In the genomic region with DNA sequence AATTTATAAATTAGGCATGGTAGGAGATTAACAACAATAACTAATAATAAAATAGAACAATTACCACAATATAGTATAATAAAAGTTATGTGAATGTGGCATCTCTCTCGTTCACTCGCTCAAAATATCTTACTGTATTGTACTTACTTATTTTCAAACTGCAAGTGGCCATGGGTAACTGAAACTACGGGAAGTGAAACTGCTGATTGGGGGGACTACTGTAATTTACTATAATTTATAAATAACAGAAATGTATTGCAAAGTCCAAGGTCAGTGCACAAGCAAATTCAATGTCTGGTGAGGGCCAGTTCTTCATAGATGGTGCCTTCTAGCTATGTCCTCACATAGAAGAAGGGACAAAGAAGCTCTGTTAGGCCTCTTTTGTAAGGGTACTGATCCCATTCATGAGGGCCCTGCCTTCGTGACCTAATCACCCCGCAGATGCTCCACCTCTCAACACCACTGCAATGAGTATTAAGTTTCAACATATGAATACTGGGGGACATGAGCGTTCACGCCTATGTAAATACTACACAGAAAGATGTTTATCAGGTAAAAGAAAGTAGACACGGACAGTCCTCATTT, we compare ENCODE assay signal across 16 cellular contexts. TPM values are rescaled to one million over a fixed set of nuclear protein-coding genes. Genes with fewer than 3 reads are reported as not detected.
"Had no signal": no experiment of that assay in that cellular context is flagged by ENCODE, and none has a peak within 500 bp of the region (broad histone marks: within the 10 kb centered on the region; RNA-seq: fewer than 3 reads in every experiment).

No MANE protein-coding gene starts in this region.

- DNase-seq: activated CD4-positive, alpha-beta memory T cell treated with anti-CD3 and anti-CD28 coated beads, Interleukin-2, amount 10 ng/mL, durations not matched to agents 7 days and 5 days; activated CD4-positive, alpha-beta T cell treated with anti-CD3 and anti-CD28 coated beads for 4 hours; activated effector memory CD4-positive, alpha-beta T cell treated with anti-CD3 and anti-CD28 coated beads, Interleukin-2, amount 50 U/mL, for 16 hours; activated T-cell treated with anti-CD3 and anti-CD28 coated beads, Interleukin-2, amount 50 U/mL, for 48 hours; right lobe of liver; spleen; stimulated activated naive CD8-positive, alpha-beta T cell treated with anti-CD3 and anti-CD28 coated beads, Interleukin-15, amount 100 ng/mL, for 72 hours; upper lobe of right lung had no signal

- H3K27me3 ChIP-seq: hepatocyte, neural progenitor cell, right lobe of liver, upper lobe of right lung had no signal

- H3K4me1 ChIP-seq: right lobe of liver, upper lobe of right lung had no signal

- H3K4me1 Mint-ChIP-seq: activated CD4-positive, alpha-beta memory T cell treated with anti-CD3 and anti-CD28 coated beads, Interleukin-2, amount 10 ng/mL, durations not matched to agents 7 days and 5 days; activated naive CD4-positive, alpha-beta T cell treated with anti-CD3 and anti-CD28 coated beads, Interleukin-2, amount 50 U/mL, for 24 hours; stimulated activated naive CD8-positive, alpha-beta T cell treated with anti-CD3 and anti-CD28 coated beads, Interleukin-15, amount 100 ng/mL, for 72 hours; WTC11 had no signal

- H3K4me3 ChIP-seq: cardiac muscle cell, hepatocyte, neural progenitor cell, right lobe of liver, spleen, upper lobe of right lung had no signal

- ATAC-seq: esophagus mucosa; left lobe of liver; right lobe of liver; stimulated activated naive CD8-positive, alpha-beta T cell treated with anti-CD3 and anti-CD28 coated beads, Interleukin-15, amount 100 ng/mL, for 72 hours; upper lobe of right lung; WTC11 had no signal

- H3K36me3 ChIP-seq: cardiac muscle cell, neural progenitor cell, right lobe of liver, spleen, upper lobe of right lung had no signal

- H3K36me3 Mint-ChIP-seq: activated naive CD4-positive, alpha-beta T cell treated with anti-CD3 and anti-CD28 coated beads, Interleukin-2, amount 50 U/mL, for 24 hours; neural progenitor cell had no signal

- H3K27ac Mint-ChIP-seq: activated CD4-positive, alpha-beta memory T cell treated with anti-CD3 and anti-CD28 coated beads, Interleukin-2, amount 10 ng/mL, durations not matched to agents 7 days and 5 days; activated naive CD4-positive, alpha-beta T cell treated with anti-CD3 and anti-CD28 coated beads, Interleukin-2, amount 50 U/mL, for 24 hours; neural progenitor cell; stimulated activated naive CD8-positive, alpha-beta T cell treated with anti-CD3 and anti-CD28 coated beads, Interleukin-15, amount 100 ng/mL, for 72 hours; WTC11 had no signal

- H3K4me3 Mint-ChIP-seq: activated CD4-positive, alpha-beta memory T cell treated with anti-CD3 and anti-CD28 coated beads, Interleukin-2, amount 10 ng/mL, durations not matched to agents 7 days and 5 days; activated naive CD4-positive, alpha-beta T cell treated with anti-CD3 and anti-CD28 coated beads, Interleukin-2, amount 50 U/mL, for 24 hours; neural progenitor cell; stimulated activated naive CD8-positive, alpha-beta T cell treated with anti-CD3 and anti-CD28 coated beads, Interleukin-15, amount 100 ng/mL, for 72 hours; WTC11 had no signal

- H3K9me3 ChIP-seq: right lobe of liver, upper lobe of right lung had no signal

RNA-seq across cellular contexts. Expression of gene KCNIP1, which starts 39.0 kb away (rescaled TPM):
- total RNA-seq: activated CD4-positive, alpha-beta memory T cell treated with anti-CD3 and anti-CD28 coated beads, Interleukin-2, amount 10 ng/mL, durations not matched to agents 7 days and 5 days; esophagus mucosa; left lobe of liver; pulmonary artery endothelial cell had no signal
